In genomic region chr6:18468162-18468843, GRCh38 we compare ENCODE assay signal across 18 cellular contexts.
DNase-seq lines count a peak whose midpoint lies in the region; ATAC-seq and TF ChIP-seq lines count a peak whose summit lies in the region.
"Had no signal": no experiment of that assay in that cellular context is flagged by ENCODE, and none has a peak within 500 bp of the region (broad histone marks: within the 10 kb centered on the region; RNA-seq: fewer than 3 reads in every experiment).

No MANE protein-coding gene starts in this region.

- H3K27me3 Mint-ChIP-seq in WTC11 (ENCODE audit: low read depth) = no peaks in the 10 kb centered on the region
- H3K27me3 Mint-ChIP-seq in CD4-positive, alpha-beta T cell = no peaks in the 10 kb centered on the region

- H3K27ac Mint-ChIP-seq in WTC11 = peak overlapping the region; percentile 17; the same call in 1 of the 2 replicates
- H3K27ac Mint-ChIP-seq in CD4-positive, alpha-beta T cell = no peak overlapping the region

- H3K4me1 Mint-ChIP-seq in WTC11 = peaks cover 6% of the 10 kb centered on the region
- H3K4me1 Mint-ChIP-seq in CD4-positive, alpha-beta T cell (ENCODE audit: low read depth) = no peaks in the 10 kb centered on the region

- no peak overlapping the region for H3K4me3 Mint-ChIP-seq in WTC11
- H3K4me3 Mint-ChIP-seq in CD4-positive, alpha-beta T cell = no peak overlapping the region

- H3K4me1 ChIP-seq in left lung = peaks cover 0 to 12% of the 10 kb centered on the region in 2 donors
- no peaks in the 10 kb centered on the region for H3K4me1 ChIP-seq in prostate gland (replicated peaks)
- H3K4me1 ChIP-seq: BE2C had no signal

- H3K27ac ChIP-seq in left lung = no peak overlapping the region
- peak overlapping the region; percentile 23 to 25 for H3K27ac ChIP-seq in prostate gland
- H3K27ac ChIP-seq in brain microvascular endothelial cell = no peak overlapping the region
- no peak overlapping the region for H3K27ac ChIP-seq in CD4-positive, alpha-beta T cell (ENCODE audit: low read depth, low read length)

- no peaks in the 10 kb centered on the region for H3K9me3 Mint-ChIP-seq in WTC11
- H3K9me3 Mint-ChIP-seq in CD4-positive, alpha-beta T cell = no peaks in the 10 kb centered on the region

- DNase-seq in COLO829 (ENCODE audit: low spot score) = peak; percentile 73
- no peak for DNase-seq in WTC11 (ENCODE audit: low spot score)
- no peak for DNase-seq in left lung
- DNase-seq in prostate gland (ENCODE audit: low spot score) = no peak
- no peak for DNase-seq in brain microvascular endothelial cell
- no peak for DNase-seq in CD4-positive, alpha-beta T cell
- DNase-seq in NCI-H1092 (lab: John Stamatoyannopoulos, UW) = no peak
- DNase-seq: BE2C, IMR-90, KG1, MM.1S, NCI-H1417, NCI-H1694, NCI-H2029 treated with DMSO at 0.1 percent for 48 hours, NCI-H526 treated with DMSO at 0.1 percent for 48 hours, RPMI8226, SHP77 had no signal

- H3K9me3 ChIP-seq in left lung (no peaks in the 10 kb centered on the region), prostate gland (no peaks in the 10 kb centered on the region)
- H3K9me3 ChIP-seq in CD4-positive, alpha-beta T cell (ENCODE audit: control insufficient read depth, low read length) = no peaks in the 10 kb centered on the region
- H3K9me3 ChIP-seq: BE2C had no signal

- H3K36me3 Mint-ChIP-seq in WTC11 = no peaks in the 10 kb centered on the region; the same call in 1 of the 2 replicates
- H3K36me3 Mint-ChIP-seq in CD4-positive, alpha-beta T cell (ENCODE audit: low read depth) = peaks cover 28% of the 10 kb centered on the region

- in situ Hi-C loops in brain microvascular endothelial cell (cut with HindIII; ENCODE audit: low pct_ligation_motif_present, low sequenced_read_pairs) = no loop called here

- ATAC-seq in WTC11 = no peak
- ATAC-seq in left lung = peak; percentile 52
- no peak for ATAC-seq in CD4-positive, alpha-beta T cell (ENCODE audit: poor library complexity)
- ATAC-seq: HCT116 had no signal

- H3K27me3 ChIP-seq in left lung (no peaks in the 10 kb centered on the region), prostate gland (replicated peaks; ENCODE audit: insufficient read depth) (no peaks in the 10 kb centered on the region), brain microvascular endothelial cell (replicated peaks) (no peaks in the 10 kb centered on the region)
- no peaks in the 10 kb centered on the region for H3K27me3 ChIP-seq in CD4-positive, alpha-beta T cell (ENCODE audit: control insufficient read depth, insufficient read depth, low read length)
- H3K27me3 ChIP-seq: BE2C had no signal

- TF ChIP-seq CTCF in WTC11 (IDR thresholded peaks at IDR 0.05) = no peak
- no peak for TF ChIP-seq CTCF in left lung (IDR thresholded peaks at IDR 0.05)
- TF ChIP-seq CTCF in prostate gland (IDR thresholded peaks at IDR 0.05) = no peak
- no peak for TF ChIP-seq CTCF in brain microvascular endothelial cell (IDR thresholded peaks at IDR 0.05; ENCODE audit: low read depth, low read length, missing control alignments)
- TF ChIP-seq CTCF in CD4-positive, alpha-beta T cell (IDR thresholded peaks at IDR 0.05) = no peak

- H3K4me3 ChIP-seq in left lung = no peak overlapping the region
- no peak overlapping the region for H3K4me3 ChIP-seq in prostate gland
- H3K4me3 ChIP-seq in brain microvascular endothelial cell (ENCODE audit: low read depth, low read length) = no peak overlapping the region

- 60% methylated on average over 7 of the region's 7 CpGs for WGBS in prostate gland

- no peak for TF ChIP-seq POLR2A in prostate gland (IDR thresholded peaks at IDR 0.05)

- POLR2A ChIA-PET in WTC11 (lab: Charles Lee) = no interaction called here
- POLR2A ChIA-PET in CD4-positive, alpha-beta T cell (lab: Charles Lee) = no interaction called here

- H3K36me3 ChIP-seq in left lung = peaks cover 0 to 73% of the 10 kb centered on the region in 2 donors
- H3K36me3 ChIP-seq in prostate gland = no peaks in the 10 kb centered on the region
- H3K36me3 ChIP-seq in brain microvascular endothelial cell (replicated peaks) = peaks cover 3% of the 10 kb centered on the region
- H3K36me3 ChIP-seq: BE2C had no signal

- intact Hi-C loops in left lung (cut with DNase I) (no loop called here), prostate gland (cut with DNase I) (no loop called here)
- intact Hi-C loops in CD4-positive, alpha-beta T cell (cut with DNase I, micrococcal nuclease) = no loop called here

- CTCF ChIA-PET in WTC11 (lab: Charles Lee) = no interaction called here
- CTCF ChIA-PET in CD4-positive, alpha-beta T cell (lab: Charles Lee) = no interaction called here

TF ChIP-seq in WTC11, 78 proteins besides CTCF, POLR2A, EP300 and RAD21:
- TF ChIP-seq ZNF396 (CRISPR knock-in tag; IDR thresholded peaks at IDR 0.05; ENCODE audit: borderline replicate concordance) = no peak
- TF ChIP-seq GRHL2 (CRISPR knock-in tag; IDR thresholded peaks at IDR 0.05; ENCODE audit: insufficient replicate concordance, severe bottlenecking) = no peak
- no peak for TF ChIP-seq CREB1 (CRISPR knock-in tag; IDR thresholded peaks at IDR 0.05)
- no peak for TF ChIP-seq IRF2 (CRISPR knock-in tag; IDR thresholded peaks at IDR 0.05; ENCODE audit: borderline replicate concordance, low read depth)
- no peak for TF ChIP-seq ZNF423 (CRISPR knock-in tag; IDR thresholded peaks at IDR 0.05)
- TF ChIP-seq SOX15 (CRISPR knock-in tag; IDR thresholded peaks at IDR 0.05) = no peak

Comparison
In these comparisons a context has a peak if more than half of its experiments do, and no peak if none do; other contexts are left out.
1. H3K27ac ChIP-seq: peak in prostate gland (2 of 2); none in left lung (0 of 2), brain microvascular endothelial cell (single experiment) and CD4-positive, alpha-beta T cell (single experiment).